ENCODE assay signal across 9 cellular contexts in the genomic region with DNA sequence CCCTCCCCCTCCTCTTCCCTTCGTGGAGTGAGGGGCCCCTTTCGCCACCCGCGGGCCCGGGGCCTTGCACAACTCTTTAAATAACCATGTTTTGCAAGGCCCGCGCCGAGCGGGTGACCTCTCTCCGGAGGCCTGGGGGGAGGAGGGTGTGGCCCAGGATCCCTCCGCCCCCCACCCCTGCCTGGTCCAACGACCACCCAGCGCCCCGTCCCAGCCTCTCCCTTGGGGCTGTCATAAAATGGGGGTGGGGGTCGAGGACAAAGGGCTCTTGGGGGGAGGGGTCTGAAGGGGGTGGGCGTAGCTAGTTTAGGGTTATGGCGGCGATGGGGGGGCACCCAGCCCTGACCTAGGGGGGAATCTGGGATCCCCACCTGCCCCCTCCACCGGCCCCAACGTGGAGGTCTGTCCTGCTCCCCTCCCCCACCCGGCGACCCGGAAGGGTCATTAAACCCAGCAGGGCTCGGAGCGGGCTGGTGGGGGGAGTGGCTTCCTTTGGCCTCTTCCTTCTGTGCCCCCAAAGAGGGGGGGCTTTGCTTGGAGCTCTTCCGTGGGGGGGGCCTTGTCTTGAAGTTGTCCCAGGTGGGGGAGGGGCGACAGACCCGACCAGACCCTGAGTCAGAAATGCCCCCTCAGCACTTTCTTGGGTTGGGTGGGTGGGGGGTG. TPM values are rescaled to one million over a fixed set of nuclear protein-coding genes. Genes with fewer than 3 reads are reported as not detected.
DNase-seq lines count a peak whose midpoint lies in the region; TF ChIP-seq lines count a peak whose summit lies in the region.
"Had no signal": no experiment of that assay in that cellular context is flagged by ENCODE, and none has a peak within 500 bp of the region (broad histone marks: within the 10 kb centered on the region; RNA-seq: fewer than 3 reads in every experiment).

No MANE protein-coding gene starts in this region.

- H3K9me3 ChIP-seq in Karpas-422 (ENCODE audit: low read length) (no peaks in the 10 kb centered on the region), colonic mucosa (no peaks in the 10 kb centered on the region)

- H2AFZ ChIP-seq in Karpas-422 (ENCODE audit: low read length): no peak overlapping the region

- H3K4me3 ChIP-seq in Karpas-422 (ENCODE audit: low read length): peak overlapping the region; percentile 76; the same call in 1 of the 2 replicates
- H3K4me3 ChIP-seq in colonic mucosa: peak overlapping the region; percentile 91

- no peak overlapping the region for H3K9ac ChIP-seq in Karpas-422 (ENCODE audit: low read length)
- peak overlapping the region in 1 of 2 donors; percentile 88 for H3K9ac ChIP-seq in colonic mucosa (ENCODE audit: low read depth in 2 of 2, low read length in 2 of 2)

- H3K4me2 ChIP-seq in Karpas-422 (ENCODE audit: low read depth, low read length, poor library complexity, severe bottlenecking): peak overlapping the region; percentile 99

- H3K4me1 ChIP-seq in Karpas-422 (ENCODE audit: low read length) (peaks cover 25% of the 10 kb centered on the region), colonic mucosa (no peaks in the 10 kb centered on the region)

- peaks cover 3% of the 10 kb centered on the region for H3K36me3 Mint-ChIP-seq in mesothelial cell of epicardium

- H3K9me2 ChIP-seq in Karpas-422 (replicated peaks; ENCODE audit: insufficient read depth, low read length): no peaks in the 10 kb centered on the region

- TF ChIP-seq CTCF in colonic mucosa (IDR thresholded peaks at IDR 0.05) (no peak), mesothelial cell of epicardium (IDR thresholded peaks at IDR 0.05; ENCODE audit: unreplicated experiment) (no peak)

- peak; percentile 26 for DNase-seq in COLO668 (lab: John Stamatoyannopoulos, UW; ENCODE audit: unreplicated experiment)
- no peak for DNase-seq in Karpas-422
- no peak for DNase-seq in colonic mucosa
- DNase-seq in mesothelial cell of epicardium (ENCODE audit: low spot score in 2 of 2, unreplicated experiment in 2 of 2): no peak
- DNase-seq in NCI-H146 (lab: John Stamatoyannopoulos, UW): no peak
- DNase-seq in NCI-H526 treated with DMSO at 0.1 percent for 48 hours (lab: John Stamatoyannopoulos, UW): no peak
- DNase-seq in foreskin melanocyte: no peak
- no peak for DNase-seq in inferior parietal cortex (ENCODE audit: extremely low spot score)

- H3K27ac Mint-ChIP-seq in mesothelial cell of epicardium: peak overlapping the region; percentile 56

- intact Hi-C loops in colonic mucosa (cut with DNase I): no loop called here

- H3K4me3 Mint-ChIP-seq in mesothelial cell of epicardium: peak overlapping the region; percentile 84

- H3K4me1 Mint-ChIP-seq in mesothelial cell of epicardium: peaks cover 6% of the 10 kb centered on the region

- H3K79me2 ChIP-seq in Karpas-422 (ENCODE audit: low read length): no peaks in the 10 kb centered on the region

- H3K27ac ChIP-seq in Karpas-422 (ENCODE audit: low read length) (no peak overlapping the region), colonic mucosa (peak overlapping the region; percentile 78)

- no peaks in the 10 kb centered on the region for H3K36me3 ChIP-seq in Karpas-422 (ENCODE audit: insufficient read depth, low read length)
- H3K36me3 ChIP-seq in colonic mucosa: no peaks in the 10 kb centered on the region

- H3K27me3 Mint-ChIP-seq in mesothelial cell of epicardium (ENCODE audit: low read depth): no peaks in the 10 kb centered on the region

- no peaks in the 10 kb centered on the region for H3K27me3 ChIP-seq in Karpas-422 (ENCODE audit: low read length)
- no peaks in the 10 kb centered on the region for H3K27me3 ChIP-seq in colonic mucosa

- peaks cover 5% of the 10 kb centered on the region; the same call in 1 of the 2 replicates for H4K20me1 ChIP-seq in Karpas-422 (ENCODE audit: insufficient read depth, low read depth, low read length)

- no peaks in the 10 kb centered on the region for H3K9me3 Mint-ChIP-seq in mesothelial cell of epicardium

RNA-seq across cellular contexts. Expression of gene ARID3A, which starts 1.3 kb away (rescaled TPM):
- total RNA-seq in Karpas-422 (2014; rRNA removed; shearing (Covaris generic); ENCODE audit: low replicate concordance): 2.0 and 4.6 TPM in 2 replicates
- total RNA-seq in colonic mucosa (10 to 100 TPM in 1 of 2 donors, 1 to 10 TPM in 1; 8.7 to 13.0 TPM), mesothelial cell of epicardium (65.9 to 72.4 TPM (median 70.6 TPM) in 3 replicates)

RNA-seq across cellular contexts. Expression of gene KISS1R, which starts 10.0 kb away (rescaled TPM):
- total RNA-seq in Karpas-422 (2014; rRNA removed; shearing (Covaris generic); ENCODE audit: low replicate concordance): not detected in 2 replicates
- total RNA-seq in colonic mucosa: under 1 TPM in 1 of 2 donors, not detected in 1; 0.21 TPM
- 1.0 to 1.5 TPM (median 1.1 TPM) in 3 replicates for total RNA-seq in mesothelial cell of epicardium
- total RNA-seq: NCI-H460 had no signal

RNA-seq across cellular contexts. Expression of gene R3HDM4, which starts 14.2 kb away (rescaled TPM):
- total RNA-seq in Karpas-422 (2014; rRNA removed; shearing (Covaris generic); ENCODE audit: low replicate concordance): 41.9 and 43.8 TPM in 2 replicates
- total RNA-seq in colonic mucosa: 10 to 100 TPM; 54.5 to 55.6 TPM
- 47.4 to 50.5 TPM (median 49.5 TPM) in 3 replicates for total RNA-seq in mesothelial cell of epicardium

RNA-seq across cellular contexts. Expression of gene RNU6-9, which starts 33.9 kb away (rescaled TPM):
- not detected in 2 replicates for total RNA-seq in Karpas-422 (2014; rRNA removed; shearing (Covaris generic); ENCODE audit: low replicate concordance)
- not detected for total RNA-seq in colonic mucosa
- not detected in 3 replicates for total RNA-seq in mesothelial cell of epicardium
- total RNA-seq: NCI-H460 had no signal

RNA-seq across cellular contexts. Expression of gene MED16, which starts 34.2 kb away (rescaled TPM):
- 10.8 and 14.1 TPM in 2 replicates for total RNA-seq in Karpas-422 (2014; rRNA removed; shearing (Covaris generic); ENCODE audit: low replicate concordance)
- total RNA-seq in colonic mucosa (10 to 100 TPM; 73.3 to 83.2 TPM), mesothelial cell of epicardium (79.8 to 87.8 TPM (median 80.0 TPM) in 3 replicates)
